8 cellular contexts compared by ENCODE assay signal in genomic region chr4:48728779-48729496, GRCh38. TPM values are rescaled to one million over a fixed set of nuclear protein-coding genes. Genes with fewer than 3 reads are reported as not detected.
DNase-seq lines count a peak whose midpoint lies in the region; ATAC-seq, FAIRE-seq and TF ChIP-seq lines count a peak whose summit lies in the region.
"Not testable (repeated sequence)": the region's sequence is repeated elsewhere in the genome, so short reads cannot be mapped to it uniquely, and the experiment has no call there.

No MANE protein-coding gene starts in this region.

- H3K4me1 ChIP-seq in CD8-positive, alpha-beta memory T cell (ENCODE audit: insufficient read depth, low read length) = peaks cover 43% of the 10 kb centered on the region
- peaks cover 12 to 42% of the 10 kb centered on the region in 2 experiments; a peak in 3 of 5 replicates for H3K4me1 ChIP-seq in K562 (replicated peaks in 1 of 2; ENCODE audit: control insufficient read depth in 2 of 2, insufficient read depth in 2 of 2, low read length in 2 of 2)
- H3K4me1 ChIP-seq in mesenchymal stem cell (ENCODE audit: control insufficient read depth, insufficient read depth, low read depth, low read length) = not testable (repeated sequence)

- POLR2A ChIA-PET in CD8-positive, alpha-beta memory T cell (lab: Charles Lee) = interaction anchor here (1.2 kb wide), 1 partner anchor 52 kb away, joined by 5 read pairs; no protein-coding TSS in a partner anchor
- POLR2A ChIA-PET in activated CD4-positive, alpha-beta memory T cell treated with anti-CD3 and anti-CD28 coated beads for 36 hours (lab: Charles Lee) = not testable (repeated sequence)
- POLR2A ChIA-PET in K562 (lab: Yijun Ruan, JAX) = interaction anchor here (0.6 to 1.6 kb wide), 3 partner anchors 11 to 264 kb away, joined by 3 to 4 read pairs (median 3); no protein-coding TSS in a partner anchor

- peak overlapping the region; percentile 40 for H3K4me2 ChIP-seq in K562 (ENCODE audit: insufficient read depth, low read length)
- not testable (repeated sequence) for H3K4me2 ChIP-seq in mesenchymal stem cell (ENCODE audit: low read length, poor library complexity, severe bottlenecking)

- intact Hi-C loops in activated CD4-positive, alpha-beta memory T cell treated with anti-CD3 and anti-CD28 coated beads for 36 hours (cut with micrococcal nuclease) = loop anchor here (1.0 to 5.0 kb wide), 4 partner anchors 10 to 103 kb away; partner anchors contain the start of gene OCIAD1
- intact Hi-C loops in K562 (cut with micrococcal nuclease) = loop anchor here (5.0 kb wide), 2 partner anchors 48 to 103 kb away; partner anchors contain the start of gene OCIAD1

- not testable (repeated sequence) for BruUV-seq in K562 (replicated peaks; lab: Mats Ljungman, UMichigan)

- not testable (repeated sequence) for H4K20me1 ChIP-seq in K562 (replicated peaks; ENCODE audit: control insufficient read depth, insufficient read depth, low read length)

- in situ Hi-C loops in K562 (cut with MboI) = not testable (repeated sequence)

- TF ChIP-seq RAD21 in K562 (CRISPR knock-in tag; conservative IDR thresholded peaks at IDR 0.05 in 1 of 2, IDR thresholded peaks at IDR 0.05 in 1 of 2) = not testable (repeated sequence)

- not testable (repeated sequence) for H2BK5ac ChIP-seq in mesenchymal stem cell (ENCODE audit: low read depth, low read length, poor library complexity, severe bottlenecking)

- not testable (repeated sequence) for H2BK15ac ChIP-seq in mesenchymal stem cell (ENCODE audit: low read depth, poor library complexity, severe bottlenecking)

- not testable (repeated sequence) for H2BK12ac ChIP-seq in mesenchymal stem cell (ENCODE audit: low read length in 2 of 2)

- H3K36me3 ChIP-seq in CD8-positive, alpha-beta memory T cell (ENCODE audit: insufficient read depth, low read length); K562 (ENCODE audit: control insufficient read depth, insufficient read depth, low read length); mesenchymal stem cell (ENCODE audit: control insufficient read depth in 1 of 2, insufficient read depth in 2 of 2, low read depth in 1 of 2, low read length in 2 of 2): not testable (repeated sequence)

- TF ChIP-seq POLR2A in K562 (conservative IDR thresholded peaks at IDR 0.05) = not testable (repeated sequence)

- not testable (repeated sequence) for H3K9me3 Mint-ChIP-seq in CD8-positive, alpha-beta memory T cell; T-helper 1 cell treated with Interleukin-12 subunit alpha and Interleukin-12 subunit beta and Interleukin-4 antibody, amounts not matched to agents 30 μg/mL and 1 μg/mL, for 36 hours; activated CD4-positive, alpha-beta memory T cell treated with anti-CD3 and anti-CD28 coated beads for 36 hours

- H3K4me3 ChIP-seq in CD8-positive, alpha-beta memory T cell (ENCODE audit: low read length) = peak overlapping the region; percentile 18
- H3K4me3 ChIP-seq in K562; mesenchymal stem cell (ENCODE audit: insufficient read depth in 1 of 2, low read depth in 1 of 2, low read length in 2 of 2): not testable (repeated sequence)

- not testable (repeated sequence) for H2AFZ ChIP-seq in K562 (ENCODE audit: low read depth, low read length); mesenchymal stem cell (ENCODE audit: low read depth, low read length)

- not testable (repeated sequence) for TF ChIP-seq EP300 in K562 (IDR thresholded peaks at IDR 0.05; ENCODE audit: low read length)

- H3K9me1 ChIP-seq in K562 (ENCODE audit: control insufficient read depth, insufficient read depth, low read length) = not testable (repeated sequence)

- H3K27me3 ChIP-seq in CD8-positive, alpha-beta memory T cell (ENCODE audit: insufficient read depth, low read length, poor library complexity, severe bottlenecking); K562 (ENCODE audit: control insufficient read depth in 2 of 2, insufficient read depth in 2 of 2, low read length in 2 of 2); mesenchymal stem cell (ENCODE audit: control insufficient read depth in 1 of 2, insufficient read depth in 1 of 2, low read length in 2 of 2): not testable (repeated sequence)

- H2AK5ac ChIP-seq in mesenchymal stem cell (ENCODE audit: low read length, severe bottlenecking) = peak overlapping the region; percentile 65

- peak in 4 of 5 donors; percentile 10 to 48 (median 11) for DNase-seq in CD8-positive, alpha-beta memory T cell
- DNase-seq in activated CD4-positive, alpha-beta memory T cell treated with anti-CD3 and anti-CD28 coated beads for 36 hours = peak; percentile 72
- peak; percentile 16 to 19 for DNase-seq in activated T-helper 1 cell treated with anti-CD3 and anti-CD28 coated beads, Interleukin-2, amount 50 U/mL, for 16 hours (ENCODE audit: low read depth in 1 of 2, low spot score in 1 of 2)
- peak in 3 of 4 experiments; percentile 16 to 89 (median 25) for DNase-seq in K562 (ENCODE audit: extremely low read depth in 1 of 4, low spot score in 3 of 4)
- not testable (repeated sequence) for DNase-seq in mesenchymal stem cell
- peak; percentile 17 to 38 for DNase-seq in stimulated activated CD4-positive, alpha-beta T cell treated with anti-CD3 and anti-CD28 coated beads, Interleukin-1b, Interleukin-23, amount 100 ng/mL, for 4 hours (ENCODE audit: low read depth in 2 of 2)
- peak; percentile 24 for DNase-seq in stimulated activated CD8-positive, alpha-beta memory T cell treated with anti-CD3 and anti-CD28 coated beads, Interleukin-4, amount 100 ng/mL, for 24 hours (ENCODE audit: low read depth)

- FAIRE-seq in K562 (lab: Jason Lieb, UNC) = peak; percentile 96

- H3K27ac ChIP-seq in CD8-positive, alpha-beta memory T cell (ENCODE audit: low read depth, low read length); mesenchymal stem cell (ENCODE audit: low read length, poor library complexity, severe bottlenecking): not testable (repeated sequence)
- peak overlapping the region; percentile 42; the same call in 2 of the 3 replicates for H3K27ac ChIP-seq in K562 (ENCODE audit: extremely low read depth, low read depth, low read length)

- not testable (repeated sequence) for H3K27me3 Mint-ChIP-seq in CD8-positive, alpha-beta memory T cell; T-helper 1 cell treated with Interleukin-12 subunit alpha and Interleukin-12 subunit beta and Interleukin-4 antibody, amounts not matched to agents 30 μg/mL and 1 μg/mL, for 36 hours (ENCODE audit: low read depth); activated CD4-positive, alpha-beta memory T cell treated with anti-CD3 and anti-CD28 coated beads for 36 hours

- peaks cover 84 to 96% (median 95%) of the 10 kb centered on the region in 3 donors for H3K4me1 Mint-ChIP-seq in CD8-positive, alpha-beta memory T cell
- H3K4me1 Mint-ChIP-seq in T-helper 1 cell treated with Interleukin-12 subunit alpha and Interleukin-12 subunit beta and Interleukin-4 antibody, amounts not matched to agents 30 μg/mL and 1 μg/mL, for 36 hours (ENCODE audit: low read depth) = peaks cover 58% of the 10 kb centered on the region
- H3K4me1 Mint-ChIP-seq in activated CD4-positive, alpha-beta memory T cell treated with anti-CD3 and anti-CD28 coated beads for 36 hours (ENCODE audit: low read depth) = peaks cover 85% of the 10 kb centered on the region

- not testable (repeated sequence) for H3K36me3 Mint-ChIP-seq in CD8-positive, alpha-beta memory T cell; T-helper 1 cell treated with Interleukin-12 subunit alpha and Interleukin-12 subunit beta and Interleukin-4 antibody, amounts not matched to agents 30 μg/mL and 1 μg/mL, for 36 hours (ENCODE audit: low read depth); activated CD4-positive, alpha-beta memory T cell treated with anti-CD3 and anti-CD28 coated beads for 36 hours

- not testable (repeated sequence) for H3K23ac ChIP-seq in mesenchymal stem cell (ENCODE audit: low read length in 2 of 2)

- not testable (repeated sequence) for H2BK120ac ChIP-seq in mesenchymal stem cell (ENCODE audit: low read depth, low read length)

- H3K79me1 ChIP-seq in mesenchymal stem cell (replicated peaks; ENCODE audit: low read length, poor library complexity, severe bottlenecking) = not testable (repeated sequence)

- not testable (repeated sequence) for H3K18ac ChIP-seq in mesenchymal stem cell (ENCODE audit: low read depth in 1 of 2, low read length in 2 of 2)

- TF ChIP-seq CTCF in K562 (IDR thresholded peaks at IDR 0.05 in 2 of 3, conservative IDR thresholded peaks at IDR 0.05 in 1 of 3; ENCODE audit: insufficient read depth in 2 of 3, low read depth in 1 of 3, low read length in 3 of 3) = not testable (repeated sequence)

- peak; percentile 74 for ATAC-seq in K562

- H3K4me3 Mint-ChIP-seq in CD8-positive, alpha-beta memory T cell = peak overlapping the region; percentile 19 to 78 (median 64)
- H3K4me3 Mint-ChIP-seq in T-helper 1 cell treated with Interleukin-12 subunit alpha and Interleukin-12 subunit beta and Interleukin-4 antibody, amounts not matched to agents 30 μg/mL and 1 μg/mL, for 36 hours = peak overlapping the region; percentile 49
- H3K4me3 Mint-ChIP-seq in activated CD4-positive, alpha-beta memory T cell treated with anti-CD3 and anti-CD28 coated beads for 36 hours = not testable (repeated sequence)

- H3K4ac ChIP-seq in mesenchymal stem cell (ENCODE audit: low read depth in 1 of 2, low read length in 2 of 2) = not testable (repeated sequence)

- H3K27ac Mint-ChIP-seq in CD8-positive, alpha-beta memory T cell = peak overlapping the region; percentile 22 to 90 (median 64)
- H3K27ac Mint-ChIP-seq in T-helper 1 cell treated with Interleukin-12 subunit alpha and Interleukin-12 subunit beta and Interleukin-4 antibody, amounts not matched to agents 30 μg/mL and 1 μg/mL, for 36 hours; activated CD4-positive, alpha-beta memory T cell treated with anti-CD3 and anti-CD28 coated beads for 36 hours: not testable (repeated sequence)

- H3K79me2 ChIP-seq in K562 (ENCODE audit: control insufficient read depth, insufficient read depth, low read length) = peaks cover 76% of the 10 kb centered on the region

- H4K91ac ChIP-seq in mesenchymal stem cell (ENCODE audit: low read length) = not testable (repeated sequence)

- WGBS in K562 (ENCODE audit: insufficient coverage, low coverage, missing lambda C conversion rate) = 34% methylated on average over 18 of the region's 18 CpGs
- 86% methylated on average over 18 of the region's 18 CpGs for WGBS in mesenchymal stem cell

- not testable (repeated sequence) for H4K8ac ChIP-seq in mesenchymal stem cell (ENCODE audit: low read length)

- H3K9ac ChIP-seq in K562 (ENCODE audit: insufficient read depth in 1 of 2, low read depth in 2 of 2, low read length in 2 of 2); mesenchymal stem cell (ENCODE audit: low read length): not testable (repeated sequence)

- H3K9me3 ChIP-seq in CD8-positive, alpha-beta memory T cell (ENCODE audit: low read length); K562 (replicated peaks; ENCODE audit: control insufficient read depth, insufficient read depth, low read depth, low read length); mesenchymal stem cell (ENCODE audit: control insufficient read depth, low read length): not testable (repeated sequence)

- peak overlapping the region in 1 of 2 experiments; percentile 75 for H3K14ac ChIP-seq in mesenchymal stem cell (ENCODE audit: low read length in 2 of 2)

- CTCF ChIA-PET in CD8-positive, alpha-beta memory T cell (lab: Charles Lee); activated CD4-positive, alpha-beta memory T cell treated with anti-CD3 and anti-CD28 coated beads for 36 hours (lab: Charles Lee): not testable (repeated sequence)
- CTCF ChIA-PET in K562 (lab: Yijun Ruan, JAX; ENCODE audit: low intra/inter-chr PET ratio) = interaction anchor here (0.6 kb wide), 1 partner anchor 29 kb away, joined by 5 read pairs; no protein-coding TSS in a partner anchor

RNA-seq across cellular contexts. Expression of gene FRYL, which starts 51.1 kb away (rescaled TPM):
- 10 to 100 TPM; 69.3 to 70.3 TPM for total RNA-seq in CD8-positive, alpha-beta memory T cell
- polyA plus RNA-seq in CD8-positive, alpha-beta memory T cell = 34.9 TPM
- 10 to 100 TPM; 59.1 to 67.3 TPM for total RNA-seq in activated CD4-positive, alpha-beta memory T cell treated with anti-CD3 and anti-CD28 coated beads for 36 hours
- 54.3 and 216 TPM in 2 replicates for total RNA-seq in K562 (2011; cell fraction: chromatin; rRNA removed; ENCODE audit: low replicate concordance)
- total RNA-seq in K562 (2011; cell fraction: nucleolus; rRNA removed) = 36.9 and 53.4 TPM in 2 replicates
- total RNA-seq in K562 (2011; cell fraction: nucleoplasm; rRNA removed) = 66.0 and 97.4 TPM in 2 replicates
- 15.9 and 31.6 TPM in 2 replicates for total RNA-seq in K562 (2014; rRNA removed)
- 29.3 and 36.9 TPM in 2 replicates for total RNA-seq in K562 (2014; rRNA removed; fragmentation: Illumina TruSeq; extraction: Trizol)
- total RNA-seq in K562 (2015; rRNA removed; fragmentation: Illumina TruSeq; extraction: Trizol) = 31.7 and 34.9 TPM in 2 replicates
- total RNA-seq in K562 (2021) = 24.1 and 25.8 TPM in 2 replicates
- polyA plus RNA-seq in K562 (2011; rRNA removed) = 16.0 and 21.7 TPM in 2 replicates
- polyA plus RNA-seq in K562 (2011; cell fraction: cytosol; rRNA removed) = 4.9 and 8.5 TPM in 2 replicates
- 24.7 and 39.0 TPM in 2 replicates for polyA plus RNA-seq in K562 (2011; cell fraction: nucleus; rRNA removed)
- polyA plus RNA-seq in K562 (2012) = 10.3 and 14.0 TPM in 2 replicates
- 11.4 and 13.2 TPM in 2 replicates for polyA plus RNA-seq in K562 (2014; fragmentation: Illumina TruSeq; extraction: Trizol)
- 1 to 10 TPM; 7.2 TPM for polyA plus RNA-seq in K562 (2014; fragmentation: Nextera tagmentation; extraction: Ambion mirVana)
- 9.3 and 11.5 TPM in 2 replicates for polyA plus RNA-seq in K562 (2014; rRNA removed)
- 96.4 and 106 TPM in 2 replicates for polyA minus RNA-seq in K562 (2011; rRNA and poly(A)+ RNA removed)
- polyA minus RNA-seq in K562 (2011; cell fraction: cytosol; rRNA and poly(A)+ RNA removed) = 18.9 and 26.7 TPM in 2 replicates
- 125 and 183 TPM in 2 replicates for polyA minus RNA-seq in K562 (2011; cell fraction: nucleus; rRNA and poly(A)+ RNA removed)
- 6.3 TPM for polyA plus RNA-seq in mesenchymal stem cell (2013, experiment 1 of 2)
- 6.6 TPM for polyA plus RNA-seq in mesenchymal stem cell (2013, experiment 2 of 2)
